In the genomic region with DNA sequence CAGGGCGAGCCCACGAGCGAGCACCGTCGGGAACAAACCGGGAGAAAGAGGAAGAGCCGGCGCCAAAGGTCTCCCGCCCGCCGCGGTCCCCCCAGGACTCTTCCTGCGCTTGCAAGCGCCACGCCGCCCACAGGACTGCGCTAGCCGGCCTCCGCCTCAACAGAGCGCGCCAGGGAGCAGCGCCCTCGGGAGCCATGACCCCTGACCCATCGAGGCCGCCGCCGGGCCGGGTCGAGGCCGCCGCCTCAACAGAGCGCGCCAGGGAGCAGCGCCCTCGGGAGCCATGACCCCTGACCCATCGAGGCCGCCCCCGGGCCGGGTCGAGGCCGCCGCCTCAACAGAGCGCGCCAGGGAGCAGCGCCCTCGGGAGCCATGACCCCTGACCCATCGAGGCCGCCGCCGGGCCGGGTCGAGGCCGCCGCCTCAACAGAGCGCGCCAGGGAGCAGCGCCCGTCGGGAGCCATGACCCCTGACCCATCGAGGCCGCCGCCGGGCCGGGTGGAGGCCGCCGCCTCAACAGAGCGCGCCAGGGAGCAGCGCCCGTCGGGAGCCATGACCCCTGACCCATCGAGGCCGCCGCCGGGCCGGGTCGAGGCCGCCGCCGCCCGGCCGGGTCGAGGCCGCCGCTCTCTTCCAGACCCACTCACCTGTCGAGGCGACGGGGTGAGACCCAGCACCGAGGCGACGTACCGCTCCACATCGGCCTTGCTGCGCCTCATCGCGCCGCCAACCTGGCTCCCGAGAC, we compare ENCODE assay signal across 8 cellular contexts. TPM values are rescaled to one million over a fixed set of nuclear protein-coding genes. Genes with fewer than 3 reads are reported as not detected.
DNase-seq lines count a peak whose midpoint lies in the region; TF ChIP-seq lines count a peak whose summit lies in the region.
"Not testable (repeated sequence)": the region's sequence is repeated elsewhere in the genome, so short reads cannot be mapped to it uniquely, and the experiment has no call there.

No MANE protein-coding gene starts in this region.

- 3 to 6% methylated on average over 10 to 61 of the region's 98 CpGs for WGBS in endodermal cell (ENCODE audit: insufficient coverage in 1 of 2, insufficient read length in 1 of 2), 2 experiments
- WGBS in urinary bladder: 3% methylated on average over 94 of the region's 98 CpGs

- H3K4me3 Mint-ChIP-seq in HFFc6 (peak overlapping the region; percentile 65; the same call in 1 of the 2 replicates), endodermal cell (peak overlapping the region; percentile 48), progenitor cell of endocrine pancreas (ENCODE audit: low read depth) (peak overlapping the region; percentile 67)

- not testable (repeated sequence) for H3K9ac ChIP-seq in endodermal cell (ENCODE audit: extremely low read depth, low read length, poor library complexity, severe bottlenecking)

- H3K9me3 ChIP-seq in MG63; endodermal cell (ENCODE audit: control insufficient read depth, low read length): not testable (repeated sequence)

- not testable (repeated sequence) for TF ChIP-seq CTCF in GM12875 (IDR thresholded peaks at IDR 0.05; ENCODE audit: borderline replicate concordance, insufficient read depth, low read depth, low read length); HFFc6 (IDR thresholded peaks at IDR 0.05); endodermal cell (conservative IDR thresholded peaks at IDR 0.05); kidney epithelial cell (IDR thresholded peaks at IDR 0.05; ENCODE audit: insufficient read depth, low read length, poor library complexity, severe bottlenecking); progenitor cell of endocrine pancreas (IDR thresholded peaks at IDR 0.05; ENCODE audit: unreplicated experiment)

- not testable (repeated sequence) for H3K27me3 ChIP-seq in MG63; endodermal cell (ENCODE audit: control insufficient read depth, insufficient read depth, low read length, poor library complexity, severe bottlenecking); kidney epithelial cell (ENCODE audit: control insufficient read depth, insufficient read depth, low read length)

- H3K36me3 Mint-ChIP-seq in HFFc6 (ENCODE audit: low read depth); endodermal cell (ENCODE audit: low read depth); progenitor cell of endocrine pancreas (ENCODE audit: insufficient read depth): not testable (repeated sequence)

- not testable (repeated sequence) for H3K4me1 Mint-ChIP-seq in HFFc6 (ENCODE audit: low read depth); endodermal cell; progenitor cell of endocrine pancreas (ENCODE audit: low read depth)

- DNase-seq in HFFc6; kidney epithelial cell (ENCODE audit: low read depth); progenitor cell of endocrine pancreas (ENCODE audit: low spot score, unreplicated experiment): not testable (repeated sequence)
- DNase-seq in MG63: peak; percentile 63
- DNase-seq in activated effector memory CD4-positive, alpha-beta T cell treated with Interleukin-2 at 50 U/mL for 16 hours: peak; percentile 9
- peak; percentile 64 for DNase-seq in endodermal cell

- H3K27me3 Mint-ChIP-seq in HFFc6 (ENCODE audit: insufficient read depth); endodermal cell (ENCODE audit: insufficient read depth); progenitor cell of endocrine pancreas: not testable (repeated sequence)

- H3K27ac Mint-ChIP-seq in HFFc6, endodermal cell, progenitor cell of endocrine pancreas: not testable (repeated sequence)

- H3K27ac ChIP-seq in endodermal cell (ENCODE audit: low read depth, low read length): not testable (repeated sequence)
- H3K27ac ChIP-seq in urinary bladder (ENCODE audit: low read depth): peak overlapping the region; percentile 67

- not testable (repeated sequence) for H3K9me3 Mint-ChIP-seq in HFFc6; endodermal cell; progenitor cell of endocrine pancreas (ENCODE audit: low read depth)

- H3K4me3 ChIP-seq in GM12875 (ENCODE audit: low read depth, low read length): peak overlapping the region; percentile 60
- H3K4me3 ChIP-seq in MG63: peak overlapping the region; percentile 59
- peak overlapping the region; percentile 66 for H3K4me3 ChIP-seq in endodermal cell (ENCODE audit: low read length)
- peak overlapping the region; percentile 37 for H3K4me3 ChIP-seq in kidney epithelial cell (ENCODE audit: low read depth, low read length)
- H3K4me3 ChIP-seq in urinary bladder (ENCODE audit: low read depth, low read length): peak overlapping the region; percentile 45

- H3K36me3 ChIP-seq in MG63; endodermal cell (ENCODE audit: control insufficient read depth, insufficient read depth, low read length); kidney epithelial cell (ENCODE audit: control insufficient read depth, insufficient read depth, low read length); urinary bladder (ENCODE audit: insufficient read depth): not testable (repeated sequence)

- not testable (repeated sequence) for H3K4me1 ChIP-seq in endodermal cell (ENCODE audit: control insufficient read depth, insufficient read depth, low read length); urinary bladder (ENCODE audit: insufficient read depth)

RNA-seq across cellular contexts. Expression of gene RGPD8, which starts 0.5 kb away (rescaled TPM):
- 1 to 10 TPM; 4.1 to 6.6 (median 5.5) TPM for total RNA-seq in HFFc6 (2021; fragmentation: NEBNext Ultra II Directional; extraction: Animal tissue kit (Norgen Biotek cat#: 25700))
- 7.9 and 9.1 TPM in 2 replicates for total RNA-seq in MG63 (2014; rRNA removed; shearing (Covaris generic); ENCODE audit: low replicate concordance)
- 10 to 100 TPM; 17.1 to 42.7 TPM for total RNA-seq in endodermal cell
- polyA plus RNA-seq in endodermal cell (2013, experiment 1 of 2): 12.1 TPM
- polyA plus RNA-seq in endodermal cell (2013, experiment 2 of 2): 12.1 TPM
- total RNA-seq in kidney epithelial cell: 6.5 and 7.7 TPM in 2 replicates
- 11.3 and 13.3 TPM in 2 replicates for total RNA-seq in progenitor cell of endocrine pancreas
- 55.9 TPM for total RNA-seq in urinary bladder
- polyA plus RNA-seq in urinary bladder: 3.8 TPM

RNA-seq across cellular contexts. Expression of gene TTL, which starts 49.0 kb away (rescaled TPM):
- total RNA-seq in HFFc6 (2021; fragmentation: NEBNext Ultra II Directional; extraction: Animal tissue kit (Norgen Biotek cat#: 25700)): 10 to 100 TPM; 48.4 to 65.1 (median 55.1) TPM
- 49.8 and 55.2 TPM in 2 replicates for total RNA-seq in MG63 (2014; rRNA removed; shearing (Covaris generic); ENCODE audit: low replicate concordance)
- total RNA-seq in endodermal cell: 10 to 100 TPM; 61.1 to 89.6 TPM
- 58.2 TPM for polyA plus RNA-seq in endodermal cell (2013, experiment 1 of 2)
- polyA plus RNA-seq in endodermal cell (2013, experiment 2 of 2): 67.1 TPM
- total RNA-seq in kidney epithelial cell: 51.3 and 59.3 TPM in 2 replicates
- total RNA-seq in progenitor cell of endocrine pancreas: 35.9 and 37.0 TPM in 2 replicates
- total RNA-seq in urinary bladder: 37.2 TPM
- 18.3 TPM for polyA plus RNA-seq in urinary bladder
